30 cellular contexts compared by ENCODE assay signal in genomic region chr2:26187537-26188104, GRCh38.
"Had no signal": no experiment of that assay in that cellular context is flagged by ENCODE, and none has a peak within 500 bp of the region (broad histone marks: within the 10 kb centered on the region; RNA-seq: fewer than 3 reads in every experiment).

No MANE protein-coding gene starts in this region.

- H3K36me3 ChIP-seq: neural progenitor cell had no signal

- H3K4me3 ChIP-seq: dorsolateral prefrontal cortex, esophagus squamous epithelium, gastroesophageal sphincter, left ventricle myocardium inferior, lower lobe of right lung, neural progenitor cell, psoas muscle, spleen, thyroid gland, upper lobe of right lung, vagina had no signal

- ATAC-seq: gastroesophageal sphincter; left cardiac atrium; lower lobe of right lung; natural killer cell treated with Interleukin-12 subunit alpha and Interleukin-12 subunit beta and Interleukin-15 and Interleukin-18, amount 100 ng/mL, for 72 hours; sciatic nerve; stimulated activated naive B cell treated with anti-CD40 and anti-IgM and Interleukin-4, amounts not matched to agents 10 μg/mL and 1 μg/mL and 100 μg/mL, for 72 hours; stimulated activated naive CD8-positive, alpha-beta T cell treated with anti-CD3 and anti-CD28 coated beads, Interleukin-15, amount 100 ng/mL, for 72 hours; upper lobe of right lung had no signal

- FAIRE-seq: keratinocyte had no signal

- H3K27me3 Mint-ChIP-seq: memory B cell; natural killer cell treated with Interleukin-12 subunit alpha and Interleukin-12 subunit beta and Interleukin-15 and Interleukin-18, amount 100 ng/mL, for 72 hours; stimulated activated naive CD8-positive, alpha-beta T cell treated with anti-CD3 and anti-CD28 coated beads, Interleukin-15, amount 100 ng/mL, for 72 hours had no signal

- H3K36me3 Mint-ChIP-seq: natural killer cell treated with Interleukin-12 subunit alpha and Interleukin-12 subunit beta and Interleukin-15 and Interleukin-18, amount 100 ng/mL, for 72 hours had no signal

- H3K9me3 ChIP-seq: esophagus squamous epithelium, gastroesophageal sphincter, left ventricle myocardium inferior, lower lobe of right lung, psoas muscle, spleen, thyroid gland, upper lobe of right lung, vagina had no signal

- H3K4me1 ChIP-seq: lower lobe of right lung, neural progenitor cell, psoas muscle, upper lobe of right lung had no signal

- H3K27ac ChIP-seq: esophagus squamous epithelium, gastroesophageal sphincter, left ventricle myocardium inferior, lower lobe of right lung, neural progenitor cell, psoas muscle, spleen, thyroid gland, upper lobe of right lung, vagina had no signal

- H3K27me3 ChIP-seq: dorsolateral prefrontal cortex, esophagus squamous epithelium, gastroesophageal sphincter, thyroid gland, upper lobe of right lung, vagina had no signal

- H3K4me3 Mint-ChIP-seq: memory B cell; natural killer cell treated with Interleukin-12 subunit alpha and Interleukin-12 subunit beta and Interleukin-15 and Interleukin-18, amount 100 ng/mL, for 72 hours; neural progenitor cell; stimulated activated naive B cell treated with anti-CD40 and anti-IgM and Interleukin-4, amounts not matched to agents 10 μg/mL and 1 μg/mL and 100 μg/mL, for 72 hours had no signal

- DNase-seq: cortex of kidney; dorsolateral prefrontal cortex; effector CD8-positive, alpha-beta T cell; esophagus squamous epithelium; foreskin fibroblast; glutamatergic neuron; immature natural killer cell; left cardiac atrium; left ventricle myocardium inferior; lower lobe of right lung; midbrain; occipital lobe; psoas muscle; retina; spleen; stimulated activated CD4-positive, alpha-beta T cell treated with anti-CD3 and anti-CD28 coated beads, Interleukin-15, amount 100 ng/mL, for 24 hours; stimulated activated CD4-positive, alpha-beta T cell treated with anti-CD3 and anti-CD28 coated beads, Interleukin-1b, Interleukin-23, amount 100 ng/mL, for 48 hours; stimulated activated CD4-positive, alpha-beta T cell treated with anti-CD3 and anti-CD28 coated beads, Interleukin-4, amount 100 ng/mL, for 24 hours; stimulated activated naive B cell treated with anti-CD40 and anti-IgM and Interleukin-4, amounts not matched to agents 10 μg/mL and 1 μg/mL and 100 μg/mL, for 72 hours; stimulated activated naive CD8-positive, alpha-beta T cell treated with anti-CD3 and anti-CD28 coated beads, Interleukin-15, amount 100 ng/mL, for 72 hours; substantia nigra; thyroid gland; upper lobe of right lung had no signal

- H3K9me3 Mint-ChIP-seq: immature natural killer cell; memory B cell; natural killer cell treated with Interleukin-12 subunit alpha and Interleukin-12 subunit beta and Interleukin-15 and Interleukin-18, amount 100 ng/mL, for 72 hours; stimulated activated naive B cell treated with anti-CD40 and anti-IgM and Interleukin-4, amounts not matched to agents 10 μg/mL and 1 μg/mL and 100 μg/mL, for 72 hours; stimulated activated naive CD8-positive, alpha-beta T cell treated with anti-CD3 and anti-CD28 coated beads, Interleukin-15, amount 100 ng/mL, for 72 hours had no signal

- H3K27ac Mint-ChIP-seq: memory B cell; natural killer cell treated with Interleukin-12 subunit alpha and Interleukin-12 subunit beta and Interleukin-15 and Interleukin-18, amount 100 ng/mL, for 72 hours; neural progenitor cell; stimulated activated naive B cell treated with anti-CD40 and anti-IgM and Interleukin-4, amounts not matched to agents 10 μg/mL and 1 μg/mL and 100 μg/mL, for 72 hours had no signal
